In the genomic region with DNA sequence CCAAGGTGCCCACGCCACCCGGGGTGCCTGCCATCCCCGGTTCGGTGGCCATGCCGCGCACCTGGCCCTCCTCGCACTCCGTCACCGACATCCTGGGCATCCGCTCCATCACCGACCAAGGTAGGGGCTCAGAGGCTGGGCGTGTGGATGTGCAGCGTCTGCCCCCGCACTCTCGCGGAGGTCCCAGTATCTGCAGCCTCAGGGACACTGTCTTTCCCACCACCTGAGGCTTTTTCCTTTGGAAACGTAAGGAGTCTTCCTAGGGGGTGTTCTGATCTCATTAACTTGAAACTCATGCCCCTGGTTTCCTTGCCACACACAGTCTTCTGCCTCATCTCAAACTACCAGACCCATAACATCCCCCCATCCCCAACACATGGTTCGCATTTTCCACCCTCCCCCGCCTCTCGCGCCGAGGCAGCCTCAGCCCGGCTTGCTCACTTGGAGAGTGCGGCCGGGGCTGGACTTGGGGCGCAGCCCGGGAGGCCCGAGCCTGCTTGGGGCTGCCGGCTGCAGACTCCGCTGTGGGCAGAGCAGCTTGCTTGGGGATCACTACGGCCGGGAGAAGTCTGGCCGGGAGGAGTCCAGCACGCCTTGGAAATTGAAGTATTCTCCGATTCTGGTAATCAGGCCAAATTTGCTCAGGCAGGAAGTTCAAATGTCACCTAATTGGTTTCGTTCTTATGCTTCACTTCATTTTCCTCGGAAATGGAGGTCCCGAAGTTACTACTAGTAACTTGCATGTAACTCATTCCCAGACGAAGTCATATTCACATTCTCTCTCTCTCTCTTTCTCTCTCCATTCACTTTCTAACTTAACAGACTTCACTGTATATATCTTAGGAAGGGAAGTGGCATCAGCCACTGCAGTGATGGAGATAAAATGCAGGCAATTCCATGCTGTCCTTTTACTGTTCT, we compare ENCODE assay signal across 9 cellular contexts. TPM values are rescaled to one million over a fixed set of nuclear protein-coding genes. Genes with fewer than 3 reads are reported as not detected.
DNase-seq lines count a peak whose midpoint lies in the region; ATAC-seq, FAIRE-seq and TF ChIP-seq lines count a peak whose summit lies in the region.
"Had no signal": no experiment of that assay in that cellular context is flagged by ENCODE, and none has a peak within 500 bp of the region (broad histone marks: within the 10 kb centered on the region; RNA-seq: fewer than 3 reads in every experiment).

No MANE protein-coding gene starts in this region.

- TF ChIP-seq POLR2A in A549 (IDR thresholded peaks at IDR 0.05; ENCODE audit: low read length), result no peak

- TF ChIP-seq CTCF in A549 (IDR thresholded peaks at IDR 0.05), result no peak
- TF ChIP-seq CTCF in GM13977 (IDR thresholded peaks at IDR 0.05; ENCODE audit: extremely low read depth, insufficient read depth, missing control alignments), result no peak
- TF ChIP-seq CTCF in ascending aorta (IDR thresholded peaks at IDR 0.05), result no peak
- TF ChIP-seq CTCF in lower lobe of right lung (IDR thresholded peaks at IDR 0.05), result no peak

- CTCF ChIA-PET in A549 (lab: Yijun Ruan, JAX), result interaction anchor here (2.1 to 9.0 kb wide), 3 partner anchors 17 to 486 kb away, joined by 6 to 118 read pairs (median 10); no protein-coding TSS in a partner anchor
- CTCF ChIA-PET in HEK293T (lab: Yijun Ruan, JAX), result no interaction called here

- no peak for TF ChIP-seq RAD21 in A549 (conservative IDR thresholded peaks at IDR 0.05 in 1 of 2, IDR thresholded peaks at IDR 0.05 in 1 of 2)

- DNase-seq in A549 (ENCODE audit: low read depth in 1 of 2, low spot score in 1 of 2) (no peak), GM13977 (ENCODE audit: low spot score) (peak; percentile 23), ascending aorta (ENCODE audit: low spot score in 2 of 2) (no peak), lower lobe of right lung (no peak), HEK293T (ENCODE audit: extremely low spot score) (no peak)
- no peak for DNase-seq in effector CD8-positive, alpha-beta T cell (lab: John Stamatoyannopoulos, UW)
- no peak for DNase-seq in activated CD8-positive, alpha-beta memory T cell treated with anti-CD3 and anti-CD28 coated beads, Interleukin-2, amount 50 U/mL, for 48 hours
- DNase-seq: stimulated activated CD4-positive, alpha-beta T cell treated with anti-CD3 and anti-CD28 coated beads, Interleukin-12 subunit alpha, Interleukin-12 subunit beta, amount 100 ng/mL, for 4 hours had no signal

- FAIRE-seq in A549 (lab: Jason Lieb, UNC), result no peak

- ATAC-seq in A549 (no peak), lower lobe of right lung (no peak), HG03095 (IDR thresholded peaks at IDR 0.05; ENCODE audit: unreplicated experiment) (no peak)

- H3K4me1 ChIP-seq in A549, result peaks cover 6% of the 10 kb centered on the region; the same call in 1 of the 3 replicates
- H3K4me1 ChIP-seq in ascending aorta, result peaks cover 7 to 24% of the 10 kb centered on the region in 2 donors
- peaks cover 55% of the 10 kb centered on the region for H3K4me1 ChIP-seq in lower lobe of right lung

- POLR2A ChIA-PET in A549 (lab: Yijun Ruan, JAX) (interaction anchor here (0.9 kb wide), 1 partner anchor 508 kb away, joined by 3 read pairs; the partner anchor contains the start of gene SLC25A21), HEK293T (lab: Yijun Ruan, JAX) (no interaction called here)

- intact Hi-C loops in ascending aorta (cut with DNase I) (loop anchor here (5.0 to 10.0 kb wide), 3 partner anchors 149 to 474 kb away; partner anchors contain the start of gene MBIP), lower lobe of right lung (cut with DNase I) (no loop called here)

- H3K27ac ChIP-seq in A549 (no peak overlapping the region), ascending aorta (peak overlapping the region in 1 of 2 donors; percentile 4), lower lobe of right lung (no peak overlapping the region)

- H3K9me3 ChIP-seq in A549 (no peaks in the 10 kb centered on the region), ascending aorta (no peaks in the 10 kb centered on the region), lower lobe of right lung (no peaks in the 10 kb centered on the region)

- H3K27me3 ChIP-seq in ascending aorta, result peaks cover 23% of the 10 kb centered on the region
- H3K27me3 ChIP-seq in lower lobe of right lung (ENCODE audit: low read depth), result peaks cover 99% of the 10 kb centered on the region

- no peak overlapping the region for H3K4me3 ChIP-seq in A549
- H3K4me3 ChIP-seq in ascending aorta, result peak overlapping the region; percentile 51 to 63
- peak overlapping the region; percentile 43 for H3K4me3 ChIP-seq in lower lobe of right lung

- WGBS in A549 (ENCODE audit: missing lambda C conversion rate), result 96% methylated on average over 38 of the region's 39 CpGs

- H3K36me3 ChIP-seq in ascending aorta, result no peaks in the 10 kb centered on the region
- no peaks in the 10 kb centered on the region for H3K36me3 ChIP-seq in lower lobe of right lung

- peak overlapping the region; percentile 95; the same call in 2 of the 3 replicates for H3K4me2 ChIP-seq in A549

- in situ Hi-C loops in GM13977 (cut with MboI; ENCODE audit: low pct_unique_long_range_greater_than_20kb, low sequenced_read_pairs, unreplicated experiment), result loop anchor here (25.0 kb wide), 1 partner anchor 924 kb away; the partner anchor contains the start of genes FOXA1 and TTC6

- no peak for TF ChIP-seq EP300 in A549 (IDR thresholded peaks at IDR 0.05)

TF ChIP-seq in A549, 52 proteins besides CTCF, POLR2A, EP300 and RAD21 (continues in another document):
- TF ChIP-seq CBX2 (IDR thresholded peaks at IDR 0.05; ENCODE audit: borderline replicate concordance, low read depth) (no peak), KDM5A (IDR thresholded peaks at IDR 0.05) (no peak), TFCP2L1 (CRISPR knock-in tag; IDR thresholded peaks at IDR 0.05) (no peak), ZC3H11A (IDR thresholded peaks at IDR 0.05) (no peak), HOXB13 (CRISPR knock-in tag; IDR thresholded peaks at IDR 0.05; ENCODE audit: low read depth) (no peak), FOXS1 (CRISPR knock-in tag; IDR thresholded peaks at IDR 0.05) (no peak), CHD4 (IDR thresholded peaks at IDR 0.05; ENCODE audit: borderline replicate concordance) (no peak), ELK1 (IDR thresholded peaks at IDR 0.05; ENCODE audit: low read depth, low read length) (no peak), RNF2 (IDR thresholded peaks at IDR 0.05; ENCODE audit: borderline replicate concordance, low read depth) (no peak), ZSCAN20 (CRISPR knock-in tag; IDR thresholded peaks at IDR 0.05) (no peak), SREBF2 (IDR thresholded peaks at IDR 0.05) (no peak)
- TF ChIP-seq, protein P1, sequence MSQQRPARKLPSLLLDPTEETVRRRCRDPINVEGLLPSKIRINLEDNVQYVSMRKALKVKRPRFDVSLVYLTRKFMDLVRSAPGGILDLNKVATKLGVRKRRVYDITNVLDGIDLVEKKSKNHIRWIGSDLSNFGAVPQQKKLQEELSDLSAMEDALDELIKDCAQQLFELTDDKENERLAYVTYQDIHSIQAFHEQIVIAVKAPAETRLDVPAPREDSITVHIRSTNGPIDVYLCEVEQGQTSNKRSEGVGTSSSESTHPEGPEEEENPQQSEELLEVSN (IDR thresholded peaks at IDR 0.05; ENCODE audit: borderline replicate concordance, low read depth), result no peak

TF ChIP-seq in HEK293T, 16 proteins besides CTCF, POLR2A, EP300 and RAD21:
- TF ChIP-seq FOXK2 (IDR thresholded peaks at IDR 0.05) (no peak), L3MBTL2 (conservative IDR thresholded peaks at IDR 0.05) (no peak)

RNA-seq across cellular contexts. Expression of gene PAX9, which starts 2.0 kb away (rescaled TPM):
- polyA plus RNA-seq in A549 (2011; rRNA removed) (1.4 and 1.8 TPM in 2 replicates), A549 (2017; fragmentation: RNase III; extraction: RNeasy Plus Mini Kit Qiagen cat#74134 plus additional on column Dnase treatment) (0.63 to 0.75 TPM (median 0.66 TPM) in 3 replicates)
- 1.7 and 2.5 TPM in 2 replicates for polyA plus RNA-seq in A549 (2012; cell fraction: cytosol; rRNA removed)
- polyA plus RNA-seq in A549 (2012; cell fraction: nucleus; rRNA removed), result 1.4 and 4.1 TPM in 2 replicates
- polyA minus RNA-seq in A549 (2011; rRNA and poly(A)+ RNA removed), result 1.7 and 1.8 TPM in 2 replicates
- total RNA-seq in ascending aorta (not detected), lower lobe of right lung (1.0 TPM)
